ENCODE assay signal across 8 cellular contexts in genomic region chr3:123026551-123027291, GRCh38. TPM values are rescaled to one million over a fixed set of nuclear protein-coding genes. Genes with fewer than 3 reads are reported as not detected.
DNase-seq lines count a peak whose midpoint lies in the region; ATAC-seq and TF ChIP-seq lines count a peak whose summit lies in the region.

No MANE protein-coding gene starts in this region.

- H3K4me3 Mint-ChIP-seq in effector memory CD8-positive, alpha-beta T cell, result peak overlapping the region; percentile 52 to 75

- no peak overlapping the region for H3K27ac ChIP-seq in RWPE2 (ENCODE audit: poor library complexity, severe bottlenecking)
- H3K27ac ChIP-seq in mucosa of rectum (ENCODE audit: low read depth in 2 of 2, low read length in 2 of 2), result no peak overlapping the region
- no peak overlapping the region for H3K27ac ChIP-seq in aorta (ENCODE audit: low read depth in 1 of 2, low read length in 2 of 2)

- no peak for DNase-seq in RWPE2 (ENCODE audit: low spot score)
- DNase-seq in effector memory CD8-positive, alpha-beta T cell, result no peak
- peak; percentile 64 to 85 for DNase-seq in aorta
- no peak for DNase-seq in G401 (ENCODE audit: low spot score)
- DNase-seq in COLO829 (ENCODE audit: low spot score), result no peak

- H3K9me3 Mint-ChIP-seq in effector memory CD8-positive, alpha-beta T cell, result no peaks in the 10 kb centered on the region

- no peak for TF ChIP-seq CTCF in GM12875 (IDR thresholded peaks at IDR 0.05; ENCODE audit: borderline replicate concordance, insufficient read depth, low read depth, low read length)
- TF ChIP-seq CTCF in RWPE2 (IDR thresholded peaks at IDR 0.05; ENCODE audit: poor library complexity, severe bottlenecking), result no peak

- no peak overlapping the region for H3K27ac Mint-ChIP-seq in effector memory CD8-positive, alpha-beta T cell

- H3K36me3 ChIP-seq in RWPE2 (ENCODE audit: low read depth) (no peaks in the 10 kb centered on the region), mucosa of rectum (ENCODE audit: control insufficient read depth in 2 of 2, insufficient read depth in 2 of 2, low read length in 2 of 2) (no peaks in the 10 kb centered on the region), aorta (ENCODE audit: control insufficient read depth in 1 of 2, insufficient read depth in 2 of 2, low read length in 1 of 2) (no peaks in the 10 kb centered on the region)

- peak; percentile 30 for ATAC-seq in RWPE2 (ENCODE audit: low read depth)
- ATAC-seq in effector memory CD8-positive, alpha-beta T cell (replicated peaks), result peak; percentile 40
- ATAC-seq in aorta (ENCODE audit: low FRiP score), result peak; percentile 60
- no peak for ATAC-seq in GM19324 (IDR thresholded peaks at IDR 0.05; ENCODE audit: low FRiP score, unreplicated experiment)

- no peaks in the 10 kb centered on the region for H3K4me1 ChIP-seq in RWPE2 (ENCODE audit: insufficient read depth, poor library complexity, severe bottlenecking)
- H3K4me1 ChIP-seq in mucosa of rectum (ENCODE audit: control insufficient read depth in 2 of 2, insufficient read depth in 2 of 2, low read length in 2 of 2), result peaks cover 10 to 17% of the 10 kb centered on the region in 2 donors
- H3K4me1 ChIP-seq in aorta (ENCODE audit: control insufficient read depth in 1 of 2, insufficient read depth in 2 of 2, low read length in 2 of 2), result no peaks in the 10 kb centered on the region

- H3K4me1 Mint-ChIP-seq in effector memory CD8-positive, alpha-beta T cell (ENCODE audit: low read depth in 2 of 2), result peaks cover 10 to 12% of the 10 kb centered on the region in 2 donors

- WGBS in aorta, 2 donors, result 1% methylated on average over 56 to 64 of the region's 64 CpGs

- peaks cover 54% of the 10 kb centered on the region in 2 donors for H3K27me3 Mint-ChIP-seq in effector memory CD8-positive, alpha-beta T cell

- intact Hi-C loops in aorta (cut with DNase I), result loop anchor here in 1 of 2 donors (5.0 kb wide), 1 partner anchor 231 kb away; no protein-coding TSS in a partner anchor

- no peak overlapping the region for H3K9ac ChIP-seq in mucosa of rectum (ENCODE audit: low read depth in 1 of 2, low read length in 2 of 2)

- no peaks in the 10 kb centered on the region for H3K9me3 ChIP-seq in RWPE2 (ENCODE audit: severe bottlenecking)
- no peaks in the 10 kb centered on the region for H3K9me3 ChIP-seq in mucosa of rectum (ENCODE audit: control insufficient read depth in 2 of 2, low read length in 2 of 2)
- no peaks in the 10 kb centered on the region for H3K9me3 ChIP-seq in aorta (ENCODE audit: control insufficient read depth, low read length)

- H3K27me3 ChIP-seq in RWPE2 (ENCODE audit: insufficient read depth, poor library complexity, severe bottlenecking) (peaks cover 43% of the 10 kb centered on the region), mucosa of rectum (ENCODE audit: control insufficient read depth in 2 of 2, insufficient read depth in 2 of 2, low read length in 2 of 2) (peaks cover 50 to 52% of the 10 kb centered on the region in 2 donors), aorta (ENCODE audit: control insufficient read depth in 1 of 2, insufficient read depth in 2 of 2, low read length in 1 of 2) (no peaks in the 10 kb centered on the region)

- H3K4me3 ChIP-seq in GM12875 (ENCODE audit: low read depth, low read length) (peak overlapping the region; percentile 52), RWPE2 (ENCODE audit: severe bottlenecking) (peak overlapping the region; percentile 34), mucosa of rectum (ENCODE audit: low read length in 2 of 2) (peak overlapping the region; percentile 41 to 56), aorta (ENCODE audit: low read length in 2 of 2) (peak overlapping the region; percentile 40 to 65)

- in situ Hi-C loops in G401 (cut with HindIII; ENCODE audit: low sequenced_read_pairs), result no loop called here

- H3K36me3 Mint-ChIP-seq in effector memory CD8-positive, alpha-beta T cell (ENCODE audit: insufficient read depth), result peaks cover 3% of the 10 kb centered on the region

RNA-seq across cellular contexts. Expression of gene SEMA5B, which starts 0.8 kb away (rescaled TPM):
- 1 to 10 TPM in 1 of 2 donors, under 1 TPM in 1; 0.81 to 4.9 TPM for total RNA-seq in aorta
- 1 to 10 TPM in 1 of 2 donors, under 1 TPM in 1; under 0.01 to 1.0 TPM for polyA plus RNA-seq in aorta
- 0.03 TPM in 1 of 2 replicates, not detected in the other for total RNA-seq in G401 (2014; rRNA removed; shearing (Covaris generic))

RNA-seq across cellular contexts. Expression of gene PDIA5, which starts 40.1 kb away (rescaled TPM):
- 10 to 100 TPM; 38.4 to 50.4 TPM for total RNA-seq in aorta
- 10 to 100 TPM in 1 of 2 donors, 1 to 10 TPM in 1; 8.6 to 22.3 TPM for polyA plus RNA-seq in aorta
- 26.0 and 26.4 TPM in 2 replicates for total RNA-seq in G401 (2014; rRNA removed; shearing (Covaris generic))

Comparison
In these comparisons a context has a peak if more than half of its experiments do, and no peak if none do; other contexts are left out.
1. DNase-seq: peak in aorta (2 of 2); none in RWPE2 (single experiment), effector memory CD8-positive, alpha-beta T cell (0 of 3), G401 (single experiment) and COLO829 (single experiment).
2. Peak in every context shown above with its lines, with median percentiles within 50 percentile points of each other: H3K4me3 ChIP-seq.